8 cellular contexts compared by ENCODE assay signal in the genomic region with DNA sequence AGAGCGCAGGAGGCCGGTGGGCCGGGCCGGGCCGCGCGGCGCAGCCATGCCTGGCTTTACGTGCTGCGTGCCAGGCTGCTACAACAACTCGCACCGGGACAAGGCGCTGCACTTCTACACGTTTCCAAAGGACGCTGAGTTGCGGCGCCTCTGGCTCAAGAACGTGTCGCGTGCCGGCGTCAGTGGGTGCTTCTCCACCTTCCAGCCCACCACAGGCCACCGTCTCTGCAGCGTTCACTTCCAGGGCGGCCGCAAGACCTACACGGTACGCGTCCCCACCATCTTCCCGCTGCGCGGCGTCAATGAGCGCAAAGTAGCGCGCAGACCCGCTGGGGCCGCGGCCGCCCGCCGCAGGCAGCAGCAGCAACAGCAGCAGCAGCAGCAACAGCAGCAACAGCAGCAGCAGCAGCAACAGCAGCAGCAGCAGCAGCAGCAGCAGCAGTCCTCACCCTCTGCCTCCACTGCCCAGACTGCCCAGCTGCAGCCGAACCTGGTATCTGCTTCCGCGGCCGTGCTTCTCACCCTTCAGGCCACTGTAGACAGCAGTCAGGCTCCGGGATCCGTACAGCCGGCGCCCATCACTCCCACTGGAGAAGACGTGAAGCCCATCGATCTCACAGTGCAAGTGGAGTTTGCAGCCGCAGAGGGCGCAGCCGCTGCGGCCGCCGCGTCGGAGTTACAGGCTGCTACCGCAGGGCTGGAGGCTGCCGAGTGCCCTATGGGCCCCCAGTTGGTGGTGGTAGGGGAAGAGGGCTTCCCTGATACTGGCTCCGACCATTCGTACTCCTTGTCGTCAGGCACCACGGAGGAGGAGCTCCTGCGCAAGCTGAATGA. TPM values are rescaled to one million over a fixed set of nuclear protein-coding genes. Genes with fewer than 3 reads are reported as not detected.
DNase-seq lines count a peak whose midpoint lies in the region; ATAC-seq and TF ChIP-seq lines count a peak whose summit lies in the region.

No MANE protein-coding gene starts in this region.

- H3K36me3 ChIP-seq in ovary (no peaks in the 10 kb centered on the region), upper lobe of left lung (no peaks in the 10 kb centered on the region)

- no peak for TF ChIP-seq EP300 in ovary (IDR thresholded peaks at IDR 0.05)
- TF ChIP-seq EP300 in upper lobe of left lung (IDR thresholded peaks at IDR 0.05) = no peak

- DNase-seq in AG08396 (ENCODE audit: low spot score) (peak; percentile 66), RWPE1 (ENCODE audit: low spot score) (peak; percentile 38), head of caudate nucleus (peak; percentile 34 to 86 (median 72)), ovary (peak; percentile 50 to 64 (median 56)), upper lobe of left lung (peak; percentile 48 to 90)
- DNase-seq in activated naive CD4-positive, alpha-beta T cell treated with anti-CD3 and anti-CD28 coated beads, Interleukin-2, amount 50 U/mL, for 16 hours = peak; percentile 67

- ATAC-seq in GM18520 (IDR thresholded peaks at IDR 0.05; ENCODE audit: unreplicated experiment) (peak; percentile 12), HG03139 (IDR thresholded peaks at IDR 0.05; ENCODE audit: unreplicated experiment) (peak; percentile 1), upper lobe of left lung (ENCODE audit: low FRiP score in 2 of 2) (peak in 1 of 2 donors; percentile 39)

- no peaks in the 10 kb centered on the region for H3K9me3 ChIP-seq in ovary
- H3K9me3 ChIP-seq in upper lobe of left lung = no peaks in the 10 kb centered on the region

- WGBS in ovary, 3 donors = 0 to 1% (median 0%) methylated on average over 52 to 67 of the region's 67 CpGs
- WGBS in upper lobe of left lung, 2 donors = 1 to 2% methylated on average over 21 to 24 of the region's 67 CpGs

- TF ChIP-seq CTCF in RWPE1 (conservative IDR thresholded peaks at IDR 0.05; ENCODE audit: low read depth) = peak; percentile 31; the same call in 1 of the 2 replicates
- peak in 1 of 3 donors; percentile 18 for TF ChIP-seq CTCF in ovary (IDR thresholded peaks at IDR 0.05)
- peak in 2 of 6 experiments; percentile 8 to 42 for TF ChIP-seq CTCF in upper lobe of left lung (IDR thresholded peaks at IDR 0.05)

- intact Hi-C loops in head of caudate nucleus (cut with DNase I) (no loop called here), ovary (cut with DNase I) (no loop called here)

- H3K4me1 ChIP-seq in ovary (ENCODE audit: insufficient read depth) = peaks cover 9% of the 10 kb centered on the region
- peaks cover 35 to 49% (median 40%) of the 10 kb centered on the region in 4 donors for H3K4me1 ChIP-seq in upper lobe of left lung

- TF ChIP-seq POLR2A in ovary (IDR thresholded peaks at IDR 0.05) = no peak
- peak in 1 of 4 donors; percentile 1 for TF ChIP-seq POLR2A in upper lobe of left lung (IDR thresholded peaks at IDR 0.05)

- CTCF ChIA-PET in RWPE1 (lab: Yijun Ruan, JAX) = interaction anchor here (0.6 to 3.8 kb wide), 6 partner anchors 20 to 200 kb away, joined by 3 to 20 read pairs (median 3); no protein-coding TSS in a partner anchor

- POLR2A ChIA-PET in RWPE1 (lab: Yijun Ruan, JAX; ENCODE audit: low non-redundant PET) = no interaction called here

- no peaks in the 10 kb centered on the region for H3K27me3 ChIP-seq in ovary
- H3K27me3 ChIP-seq in upper lobe of left lung = no peaks in the 10 kb centered on the region

- H3K27ac ChIP-seq in RWPE1 (peak overlapping the region; percentile 97), ovary (peak overlapping the region; percentile 98 to 100), upper lobe of left lung (peak overlapping the region; percentile 98 to 100 (median 99))

- peak overlapping the region; percentile 85 for H3K4me3 ChIP-seq in ovary
- peak overlapping the region; percentile 76 to 90 (median 78) for H3K4me3 ChIP-seq in upper lobe of left lung

RNA-seq across cellular contexts. Expression of a gene that starts 0.6 kb away (rescaled TPM):
- total RNA-seq in ovary (10 to 100 TPM; 31.0 to 59.7 (median 46.6) TPM), upper lobe of left lung (10 to 100 TPM; 28.3 to 66.3 (median 34.3) TPM)
- polyA plus RNA-seq in ovary = 10 to 100 TPM; 17.3 to 30.6 TPM

RNA-seq across cellular contexts. Expression of a gene that starts 4.0 kb away (rescaled TPM):
- 10 to 100 TPM; 35.9 to 98.1 (median 67.8) TPM for total RNA-seq in ovary
- 100 to 1,000 TPM in 1 of 2 donors, 10 to 100 TPM in 1; 67.6 to 105 TPM for polyA plus RNA-seq in ovary
- total RNA-seq in upper lobe of left lung = 100 to 1,000 TPM in 2 of 6 donors, 10 to 100 TPM in 4; 50.2 to 203 (median 78.3) TPM

RNA-seq across cellular contexts. Expression of a gene that starts 4.8 kb away (rescaled TPM):
- total RNA-seq in ovary (10 to 100 TPM; 35.8 to 44.9 (median 42.0) TPM), upper lobe of left lung (100 to 1,000 TPM in 1 of 6 donors, 10 to 100 TPM in 5; 30.6 to 201 (median 50.6) TPM)
- 10 to 100 TPM; 18.4 to 57.4 TPM for polyA plus RNA-seq in ovary

RNA-seq across cellular contexts. Expression of a gene that starts 30.1 kb away (rescaled TPM):
- total RNA-seq in ovary (10 to 100 TPM; 34.7 to 65.3 (median 54.0) TPM), upper lobe of left lung (100 to 1,000 TPM in 1 of 6 donors, 10 to 100 TPM in 5; 41.6 to 101 (median 65.0) TPM)
- polyA plus RNA-seq in ovary = 10 to 100 TPM; 29.8 to 37.9 TPM

RNA-seq across cellular contexts. Expression of a gene that starts 36.0 kb away (rescaled TPM):
- total RNA-seq in ovary (10 to 100 TPM in 1 of 7 donors, 1 to 10 TPM in 6; 2.4 to 13.1 (median 3.2) TPM), upper lobe of left lung (10 to 100 TPM in 1 of 6 donors, 1 to 10 TPM in 4, under 1 TPM in 1; 0.66 to 13.1 (median 4.4) TPM)
- 1 to 10 TPM; 2.7 to 3.7 TPM for polyA plus RNA-seq in ovary
